ENCODE assay signal across 23 cellular contexts in genomic region chr17:61318684-61319098, GRCh38.
"Had no signal": no experiment of that assay in that cellular context is flagged by ENCODE, and none has a peak within 500 bp of the region (broad histone marks: within the 10 kb centered on the region; RNA-seq: fewer than 3 reads in every experiment).

No MANE protein-coding gene starts in this region.

- H3K4me3 ChIP-seq: gastrocnemius medialis, right atrium auricular region, skin epidermis, transverse colon had no signal

- H3K36me3 Mint-ChIP-seq: naive thymus-derived CD8-positive, alpha-beta T cell; WTC11 had no signal

- DNase-seq: activated CD4-positive, alpha-beta T cell treated with anti-CD3 and anti-CD28 coated beads for 48 hours; activated CD8-positive, alpha-beta T cell treated with anti-CD3 and anti-CD28 coated beads for 36 hours; activated effector memory CD4-positive, alpha-beta T cell treated with Interleukin-2 at 50 U/mL for 16 hours; activated T-cell treated with anti-CD3 and anti-CD28 coated beads, Interleukin-2, amount 50 U/mL, for 4 hours; amniotic stem cell; effector memory CD8-positive, alpha-beta T cell; gastrocnemius medialis; mammary epithelial cell; naive thymus-derived CD8-positive, alpha-beta T cell; nucleus accumbens; stimulated activated CD4-positive, alpha-beta T cell treated with anti-CD3 and anti-CD28 coated beads, Interleukin-15, amount 100 ng/mL, for 24 hours; stimulated activated CD4-positive, alpha-beta T cell treated with anti-CD3 and anti-CD28 coated beads, Interleukin-4, amount 100 ng/mL, for 24 hours; stimulated activated naive CD4-positive, alpha-beta T cell; T-helper 17 cell; transverse colon had no signal

- H3K27ac Mint-ChIP-seq: activated CD8-positive, alpha-beta T cell treated with anti-CD3 and anti-CD28 coated beads for 36 hours; activated naive CD4-positive, alpha-beta T cell treated with anti-CD3 and anti-CD28 coated beads, Interleukin-2, amount 50 U/mL, for 24 hours; dendritic cell treated with granulocyte-macrophage colony-stimulating factor and Interleukin-4, amounts not matched to agents 40 ng/mL and 50 ng/mL, for 4 days; effector memory CD8-positive, alpha-beta T cell; naive thymus-derived CD8-positive, alpha-beta T cell; progenitor cell of endocrine pancreas; T-helper 17 cell; WTC11 had no signal

- H3K27me3 Mint-ChIP-seq: activated CD8-positive, alpha-beta T cell treated with anti-CD3 and anti-CD28 coated beads for 36 hours; activated naive CD4-positive, alpha-beta T cell treated with anti-CD3 and anti-CD28 coated beads, Interleukin-2, amount 50 U/mL, for 24 hours; effector memory CD8-positive, alpha-beta T cell; naive thymus-derived CD8-positive, alpha-beta T cell; T-helper 17 cell had no signal

- H3K4me3 Mint-ChIP-seq: activated CD8-positive, alpha-beta T cell treated with anti-CD3 and anti-CD28 coated beads for 36 hours; activated naive CD4-positive, alpha-beta T cell treated with anti-CD3 and anti-CD28 coated beads, Interleukin-2, amount 50 U/mL, for 24 hours; activated T-cell treated with anti-CD3 and anti-CD28 coated beads, Interleukin-2, amount 50 U/mL, for 4 hours; dendritic cell treated with granulocyte-macrophage colony-stimulating factor and Interleukin-4, amounts not matched to agents 40 ng/mL and 50 ng/mL, for 4 days; effector memory CD8-positive, alpha-beta T cell; naive thymus-derived CD8-positive, alpha-beta T cell; T-helper 17 cell; WTC11 had no signal

- ATAC-seq: activated CD8-positive, alpha-beta T cell treated with anti-CD3 and anti-CD28 coated beads for 36 hours; activated T-cell treated with anti-CD3 and anti-CD28 coated beads, Interleukin-2, amount 50 U/mL, for 4 hours; effector memory CD8-positive, alpha-beta T cell; gastrocnemius medialis; left lobe of liver; naive thymus-derived CD8-positive, alpha-beta T cell; T-helper 17 cell had no signal

- H3K9me3 ChIP-seq: gastrocnemius medialis, right atrium auricular region, transverse colon had no signal

- H3K9me3 Mint-ChIP-seq: activated CD8-positive, alpha-beta T cell treated with anti-CD3 and anti-CD28 coated beads for 36 hours; activated naive CD4-positive, alpha-beta T cell treated with anti-CD3 and anti-CD28 coated beads, Interleukin-2, amount 50 U/mL, for 24 hours; activated T-cell treated with anti-CD3 and anti-CD28 coated beads, Interleukin-2, amount 50 U/mL, for 4 hours; dendritic cell treated with granulocyte-macrophage colony-stimulating factor and Interleukin-4, amounts not matched to agents 40 ng/mL and 50 ng/mL, for 4 days; effector memory CD8-positive, alpha-beta T cell; naive thymus-derived CD8-positive, alpha-beta T cell; WTC11 had no signal

- H3K27ac ChIP-seq: epithelial cell of prostate, gastrocnemius medialis, right atrium auricular region, skin epidermis, transverse colon had no signal

- H3K36me3 ChIP-seq: gastrocnemius medialis, right atrium auricular region, transverse colon had no signal

- H3K4me1 Mint-ChIP-seq: activated naive CD4-positive, alpha-beta T cell treated with anti-CD3 and anti-CD28 coated beads, Interleukin-2, amount 50 U/mL, for 24 hours had no signal

- H3K27me3 ChIP-seq: gastrocnemius medialis, right atrium auricular region had no signal
